19 cellular contexts compared by ENCODE assay signal in genomic region chr10:1199345-1199673, GRCh38.
"Had no signal": no experiment of that assay in that cellular context is flagged by ENCODE, and none has a peak within 500 bp of the region (broad histone marks: within the 10 kb centered on the region; RNA-seq: fewer than 3 reads in every experiment).

No MANE protein-coding gene starts in this region.

- DNase-seq: activated CD4-positive, alpha-beta memory T cell treated with anti-CD3 and anti-CD28 coated beads, Interleukin-2, amount 10 ng/mL, durations not matched to agents 7 days and 5 days; activated CD4-positive, alpha-beta T cell treated with anti-CD3 and anti-CD28 coated beads for 48 hours; activated CD4-positive, CD25-positive, alpha-beta regulatory T cell; activated CD8-positive, alpha-beta memory T cell treated with anti-CD3 and anti-CD28 coated beads, Interleukin-2, amount 10 ng/mL, durations not matched to agents 7 days and 5 days; activated naive CD4-positive, alpha-beta T cell treated with anti-CD3 and anti-CD28 coated beads for 36 hours; activated T-cell treated with anti-CD3 and anti-CD28 coated beads, Interleukin-2, amount 50 U/mL, for 1 hour; central memory CD4-positive, alpha-beta T cell; erythroblast; foreskin melanocyte; kidney; naive thymus-derived CD4-positive, alpha-beta T cell; stimulated activated CD4-positive, alpha-beta T cell treated with anti-CD3 and anti-CD28 coated beads, Interleukin-2, amount 100 ng/mL, for 24 hours; stimulated activated naive CD4-positive, alpha-beta T cell treated with Interleukin-2 at 50 U/mL for 16 hours; T-cell had no signal

- H3K4me1 ChIP-seq: colonic mucosa had no signal

- H3K27ac ChIP-seq: colonic mucosa, SK-N-MC had no signal

- H3K36me3 ChIP-seq: colonic mucosa had no signal

- H3K9me3 ChIP-seq: colonic mucosa had no signal

- H3K4me1 Mint-ChIP-seq: activated CD4-positive, alpha-beta memory T cell treated with anti-CD3 and anti-CD28 coated beads, Interleukin-2, amount 10 ng/mL, durations not matched to agents 7 days and 5 days; activated CD8-positive, alpha-beta memory T cell treated with anti-CD3 and anti-CD28 coated beads, Interleukin-2, amount 10 ng/mL, durations not matched to agents 7 days and 5 days; memory B cell had no signal

- H3K4me3 ChIP-seq: colonic mucosa, SK-N-MC had no signal

- ATAC-seq: activated CD8-positive, alpha-beta memory T cell treated with anti-CD3 and anti-CD28 coated beads, Interleukin-2, amount 10 ng/mL, durations not matched to agents 7 days and 5 days; naive thymus-derived CD4-positive, alpha-beta T cell; T-cell had no signal

- H3K4me3 Mint-ChIP-seq: activated CD4-positive, alpha-beta memory T cell treated with anti-CD3 and anti-CD28 coated beads, Interleukin-2, amount 10 ng/mL, durations not matched to agents 7 days and 5 days; activated CD8-positive, alpha-beta memory T cell treated with anti-CD3 and anti-CD28 coated beads, Interleukin-2, amount 10 ng/mL, durations not matched to agents 7 days and 5 days; activated naive CD4-positive, alpha-beta T cell treated with anti-CD3 and anti-CD28 coated beads for 36 hours; memory B cell; naive thymus-derived CD4-positive, alpha-beta T cell; T-cell had no signal

- H3K27me3 ChIP-seq: colonic mucosa had no signal

- H3K36me3 Mint-ChIP-seq: activated CD8-positive, alpha-beta memory T cell treated with anti-CD3 and anti-CD28 coated beads, Interleukin-2, amount 10 ng/mL, durations not matched to agents 7 days and 5 days; memory B cell; naive thymus-derived CD4-positive, alpha-beta T cell; T-cell had no signal

- H3K9me3 Mint-ChIP-seq: activated CD4-positive, alpha-beta memory T cell treated with anti-CD3 and anti-CD28 coated beads, Interleukin-2, amount 10 ng/mL, durations not matched to agents 7 days and 5 days; activated naive CD4-positive, alpha-beta T cell treated with anti-CD3 and anti-CD28 coated beads for 36 hours; activated T-helper 2 cell treated with anti-CD3 and anti-CD28 coated beads, Interferon-gamma antibody, Interleukin-2, Interleukin-4, amounts not matched to agents 10 μg/mL and 5 μg/mL and 100 μg/mL, durations not matched to agents 14 hours and 24 hours and 36 hours; brain; T-cell had no signal

- H3K27me3 Mint-ChIP-seq: memory B cell had no signal

- H3K27ac Mint-ChIP-seq: activated CD4-positive, alpha-beta memory T cell treated with anti-CD3 and anti-CD28 coated beads, Interleukin-2, amount 10 ng/mL, durations not matched to agents 7 days and 5 days; activated CD8-positive, alpha-beta memory T cell treated with anti-CD3 and anti-CD28 coated beads, Interleukin-2, amount 10 ng/mL, durations not matched to agents 7 days and 5 days; activated naive CD4-positive, alpha-beta T cell treated with anti-CD3 and anti-CD28 coated beads for 36 hours; activated T-helper 2 cell treated with anti-CD3 and anti-CD28 coated beads, Interferon-gamma antibody, Interleukin-2, Interleukin-4, amounts not matched to agents 10 μg/mL and 5 μg/mL and 100 μg/mL, durations not matched to agents 14 hours and 24 hours and 36 hours; memory B cell; naive thymus-derived CD4-positive, alpha-beta T cell; T-cell had no signal
